Comparison of ENCODE assay signal across 13 cellular contexts in genomic region chrX:41933546-41933945, GRCh38.
"Had no signal": no experiment of that assay in that cellular context is flagged by ENCODE, and none has a peak within 500 bp of the region (broad histone marks: within the 10 kb centered on the region; RNA-seq: fewer than 3 reads in every experiment).

No MANE protein-coding gene starts in this region.

- DNase-seq: activated CD4-positive, alpha-beta T cell treated with anti-CD3 and anti-CD28 coated beads, Interleukin-2, amount 10 ng/mL, durations not matched to agents 7 days and 5 days; activated effector memory CD4-positive, alpha-beta T cell treated with Interleukin-2 at 50 U/mL for 16 hours; activated naive CD4-positive, alpha-beta T cell treated with anti-CD3 and anti-CD28 coated beads, Interleukin-2, amount 10 ng/mL, durations not matched to agents 7 days and 5 days; effector CD8-positive, alpha-beta T cell; esophagus squamous epithelium; left ventricle myocardium superior; retina; stimulated activated naive CD4-positive, alpha-beta T cell; thyroid gland had no signal

- H3K9me3 Mint-ChIP-seq: activated naive CD4-positive, alpha-beta T cell treated with anti-CD3 and anti-CD28 coated beads, Interleukin-2, amount 10 ng/mL, durations not matched to agents 7 days and 5 days; dendritic cell treated with granulocyte-macrophage colony-stimulating factor and Interleukin-4, amounts not matched to agents 40 ng/mL and 50 ng/mL, for 4 days; WTC11 had no signal

- H3K4me3 Mint-ChIP-seq: activated CD4-positive, alpha-beta T cell treated with anti-CD3 and anti-CD28 coated beads, Interleukin-2, amount 10 ng/mL, durations not matched to agents 7 days and 5 days; activated naive CD4-positive, alpha-beta T cell treated with anti-CD3 and anti-CD28 coated beads, Interleukin-2, amount 10 ng/mL, durations not matched to agents 7 days and 5 days; dendritic cell treated with granulocyte-macrophage colony-stimulating factor and Interleukin-4, amounts not matched to agents 40 ng/mL and 50 ng/mL, for 4 days; neural crest cell; WTC11 had no signal

- H3K4me3 ChIP-seq: esophagus squamous epithelium, thyroid gland had no signal

- H3K4me1 Mint-ChIP-seq: neural crest cell, WTC11 had no signal

- H3K27ac ChIP-seq: esophagus squamous epithelium, thyroid gland had no signal

- ATAC-seq: left ventricle myocardium superior, WTC11 had no signal

- H3K36me3 Mint-ChIP-seq: activated naive CD4-positive, alpha-beta T cell treated with anti-CD3 and anti-CD28 coated beads, Interleukin-2, amount 10 ng/mL, durations not matched to agents 7 days and 5 days; WTC11 had no signal

- H3K36me3 ChIP-seq: esophagus squamous epithelium, thyroid gland had no signal

- H3K27ac Mint-ChIP-seq: activated CD4-positive, alpha-beta T cell treated with anti-CD3 and anti-CD28 coated beads, Interleukin-2, amount 10 ng/mL, durations not matched to agents 7 days and 5 days; activated naive CD4-positive, alpha-beta T cell treated with anti-CD3 and anti-CD28 coated beads, Interleukin-2, amount 10 ng/mL, durations not matched to agents 7 days and 5 days; dendritic cell treated with granulocyte-macrophage colony-stimulating factor and Interleukin-4, amounts not matched to agents 40 ng/mL and 50 ng/mL, for 4 days; WTC11 had no signal

- H3K27me3 ChIP-seq: thyroid gland had no signal

- H3K9me3 ChIP-seq: esophagus squamous epithelium, thyroid gland had no signal

- FAIRE-seq: bronchial epithelial cell had no signal

- H3K4me1 ChIP-seq: esophagus squamous epithelium, thyroid gland had no signal
